ENCODE assay signal across 14 cellular contexts in the genomic region with DNA sequence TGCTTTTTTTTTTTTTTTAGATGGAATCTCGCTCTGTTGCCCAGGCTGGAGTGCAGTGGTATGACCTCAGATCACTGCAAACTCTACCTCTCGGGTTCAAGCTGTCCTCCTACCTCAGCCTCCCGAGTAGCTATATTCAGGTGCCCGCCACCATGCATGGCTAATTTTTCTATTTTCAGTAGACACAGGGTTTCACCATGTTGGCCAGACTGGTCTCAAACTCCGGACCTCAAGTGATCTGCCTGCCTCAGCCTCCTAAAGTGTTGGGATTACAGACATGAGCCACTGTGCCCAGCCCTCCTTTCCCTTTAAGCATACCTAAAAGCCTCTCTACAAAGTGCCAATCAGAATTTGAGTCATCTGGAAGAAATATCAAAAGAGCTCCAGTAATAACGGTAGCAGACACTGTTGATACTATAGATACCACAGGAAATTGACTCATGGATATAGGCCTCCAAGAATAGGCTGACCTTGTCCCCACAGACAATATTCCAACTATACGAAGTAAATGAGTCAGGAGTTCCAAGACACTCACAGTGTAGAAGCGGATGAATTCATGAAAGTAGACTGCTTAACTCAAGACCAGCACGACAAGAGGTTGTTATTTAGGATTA. TPM values are rescaled to one million over a fixed set of nuclear protein-coding genes. Genes with fewer than 3 reads are reported as not detected.
DNase-seq lines count a peak whose midpoint lies in the region; ATAC-seq, FAIRE-seq and TF ChIP-seq lines count a peak whose summit lies in the region.
"Not testable (repeated sequence)": the region's sequence is repeated elsewhere in the genome, so short reads cannot be mapped to it uniquely, and the experiment has no call there.
"Had no signal": no experiment of that assay in that cellular context is flagged by ENCODE, and none has a peak within 500 bp of the region (broad histone marks: within the 10 kb centered on the region; RNA-seq: fewer than 3 reads in every experiment).

No MANE protein-coding gene starts in this region.

- H3K4me1 Mint-ChIP-seq in activated CD4-positive, alpha-beta T cell treated with anti-CD3 and anti-CD28 coated beads for 36 hours, result peaks cover 14% of the 10 kb centered on the region
- H3K4me1 Mint-ChIP-seq in activated naive CD4-positive, alpha-beta T cell treated with anti-CD3 and anti-CD28 coated beads, Interleukin-2, amount 50 U/mL, for 24 hours, result peaks cover 10% of the 10 kb centered on the region

- H4K20me1 ChIP-seq in smooth muscle cell (ENCODE audit: low read depth), result not testable (repeated sequence)

- CTCF ChIA-PET in activated CD4-positive, alpha-beta T cell treated with anti-CD3 and anti-CD28 coated beads for 36 hours (lab: Charles Lee), result not testable (repeated sequence)

- H3K36me3 ChIP-seq in bronchial epithelial cell (ENCODE audit: control insufficient read depth, insufficient read depth, low read length); smooth muscle cell (ENCODE audit: low read depth): not testable (repeated sequence)

- peak; percentile 93 for ATAC-seq in activated CD4-positive, alpha-beta T cell treated with anti-CD3 and anti-CD28 coated beads for 36 hours

- DNase-seq in EL (peak; percentile 67), LHCN-M2 (ENCODE audit: low read depth) (peak; percentile 43), RKO (ENCODE audit: low spot score) (peak; percentile 0), bronchial epithelial cell (ENCODE audit: low read depth) (peak; percentile 59), fibroblast of villous mesenchyme (ENCODE audit: low read depth) (peak; percentile 20)
- not testable (repeated sequence) for DNase-seq in activated CD4-positive, alpha-beta T cell treated with anti-CD3 and anti-CD28 coated beads for 36 hours; smooth muscle cell (lab: John Stamatoyannopoulos, UW; ENCODE audit: unreplicated experiment)

- not testable (repeated sequence) for H3K4me3 ChIP-seq in bronchial epithelial cell (ENCODE audit: low read depth, low read length); fibroblast of villous mesenchyme (ENCODE audit: low read depth, low read length); smooth muscle cell

- POLR2A ChIA-PET in activated CD4-positive, alpha-beta T cell treated with anti-CD3 and anti-CD28 coated beads for 36 hours (lab: Charles Lee), result not testable (repeated sequence)

- not testable (repeated sequence) for TF ChIP-seq CTCF in bronchial epithelial cell (IDR thresholded peaks at IDR 0.05; ENCODE audit: insufficient read depth, low read length, severe bottlenecking); fibroblast of villous mesenchyme (IDR thresholded peaks at IDR 0.05; ENCODE audit: insufficient read depth, low read depth, low read length); smooth muscle cell (IDR thresholded peaks at IDR 0.05; ENCODE audit: borderline replicate concordance, insufficient read depth, poor library complexity, severe bottlenecking)

- intact Hi-C loops in activated CD4-positive, alpha-beta T cell treated with anti-CD3 and anti-CD28 coated beads for 36 hours (cut with DNase I, micrococcal nuclease), result not testable (repeated sequence)

- H3K4me3 Mint-ChIP-seq in activated CD4-positive, alpha-beta T cell treated with anti-CD3 and anti-CD28 coated beads for 36 hours; activated naive CD4-positive, alpha-beta T cell treated with anti-CD3 and anti-CD28 coated beads, Interleukin-2, amount 50 U/mL, for 24 hours: not testable (repeated sequence)

- 60% methylated on average over 8 of the region's 9 CpGs for WGBS in smooth muscle cell (ENCODE audit: low lambda C conversion rate)

- H3K4me2 ChIP-seq in smooth muscle cell, result not testable (repeated sequence)

- not testable (repeated sequence) for FAIRE-seq in bronchial epithelial cell (lab: Jason Lieb, UNC)

- not testable (repeated sequence) for H3K9ac ChIP-seq in smooth muscle cell (ENCODE audit: low read depth)

- H3K79me2 ChIP-seq in smooth muscle cell (ENCODE audit: low read depth), result not testable (repeated sequence)

- H3K9me3 ChIP-seq in smooth muscle cell (replicated peaks; ENCODE audit: low read depth), result not testable (repeated sequence)

- not testable (repeated sequence) for H3K27ac Mint-ChIP-seq in activated CD4-positive, alpha-beta T cell treated with anti-CD3 and anti-CD28 coated beads for 36 hours
- peak overlapping the region; percentile 23 for H3K27ac Mint-ChIP-seq in activated naive CD4-positive, alpha-beta T cell treated with anti-CD3 and anti-CD28 coated beads, Interleukin-2, amount 50 U/mL, for 24 hours

- H3K27me3 ChIP-seq in bronchial epithelial cell (ENCODE audit: control insufficient read depth, insufficient read depth, low read length); smooth muscle cell (ENCODE audit: low read depth): not testable (repeated sequence)

- peak overlapping the region; percentile 47 for H3K27ac ChIP-seq in smooth muscle cell (ENCODE audit: low read depth)

- not testable (repeated sequence) for H2AFZ ChIP-seq in smooth muscle cell (ENCODE audit: low read depth)

- H3F3A ChIP-seq in smooth muscle cell (ENCODE audit: low read depth), result not testable (repeated sequence)

- H3K4me1 ChIP-seq in smooth muscle cell (ENCODE audit: low read depth), result not testable (repeated sequence)

- H3K36me3 Mint-ChIP-seq in activated CD4-positive, alpha-beta T cell treated with anti-CD3 and anti-CD28 coated beads for 36 hours (ENCODE audit: low read depth); activated naive CD4-positive, alpha-beta T cell treated with anti-CD3 and anti-CD28 coated beads, Interleukin-2, amount 50 U/mL, for 24 hours: not testable (repeated sequence)

- not testable (repeated sequence) for H3K27me3 Mint-ChIP-seq in activated CD4-positive, alpha-beta T cell treated with anti-CD3 and anti-CD28 coated beads for 36 hours; activated naive CD4-positive, alpha-beta T cell treated with anti-CD3 and anti-CD28 coated beads, Interleukin-2, amount 50 U/mL, for 24 hours

- H3K9me3 Mint-ChIP-seq in activated CD4-positive, alpha-beta T cell treated with anti-CD3 and anti-CD28 coated beads for 36 hours (ENCODE audit: low read depth); activated naive CD4-positive, alpha-beta T cell treated with anti-CD3 and anti-CD28 coated beads, Interleukin-2, amount 50 U/mL, for 24 hours: not testable (repeated sequence)

RNA-seq across cellular contexts. Expression of a gene that starts 29.6 kb away (rescaled TPM):
- total RNA-seq in LHCN-M2 (2014; rRNA removed), result not detected in 2 replicates
- not detected for polyA plus RNA-seq in LHCN-M2 (2012)
- under 1 TPM; 0.05 to 0.07 TPM for total RNA-seq in activated CD4-positive, alpha-beta T cell treated with anti-CD3 and anti-CD28 coated beads for 36 hours
- not detected in 2 replicates for total RNA-seq in bronchial epithelial cell
- not detected in 2 replicates for total RNA-seq in fibroblast of villous mesenchyme
- not detected in 2 replicates for total RNA-seq in smooth muscle cell
- 0.12 TPM in 1 of 2 replicates, not detected in the other for polyA plus RNA-seq in smooth muscle cell
- total RNA-seq: GM23338, HepG2, left cardiac atrium, lung microvascular endothelial cell, SJCRH30 had no signal
- polyA plus RNA-seq: GM23338, HepG2, neural cell had no signal
